In the genomic region with DNA sequence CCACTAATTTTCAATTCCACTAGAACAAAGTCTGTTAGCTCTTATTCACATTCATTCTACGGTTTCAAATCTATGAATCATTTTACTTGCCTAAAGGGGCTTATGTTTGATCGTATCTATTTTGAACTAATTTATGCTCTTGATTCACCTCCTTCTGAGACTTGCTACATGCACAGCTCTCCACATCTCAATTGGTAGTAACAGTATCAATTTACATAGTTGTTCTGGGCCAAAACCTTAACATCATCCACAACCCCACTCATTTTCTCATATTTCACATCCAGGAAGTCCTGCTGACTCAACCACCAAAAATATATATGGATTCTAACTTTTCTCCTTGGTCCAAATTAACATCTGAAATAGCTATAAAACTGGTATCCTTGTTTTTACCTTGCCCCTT, we compare ENCODE assay signal across 13 cellular contexts.
DNase-seq lines count a peak whose midpoint lies in the region; ATAC-seq, FAIRE-seq and TF ChIP-seq lines count a peak whose summit lies in the region.
"Had no signal": no experiment of that assay in that cellular context is flagged by ENCODE, and none has a peak within 500 bp of the region (broad histone marks: within the 10 kb centered on the region; RNA-seq: fewer than 3 reads in every experiment).

No MANE protein-coding gene starts in this region.

- H4K20me1 ChIP-seq in GM23248 (ENCODE audit: insufficient read depth) (no peaks in the 10 kb centered on the region), endothelial cell of umbilical vein (replicated peaks; ENCODE audit: control insufficient read depth, extremely low read depth, insufficient read depth, low read length) (no peaks in the 10 kb centered on the region)

- no peak overlapping the region for H3K4me3 ChIP-seq in GM23248
- H3K4me3 ChIP-seq in endothelial cell of umbilical vein (replicated peaks in 1 of 3; ENCODE audit: insufficient read depth in 1 of 3, low read depth in 1 of 3, low read length in 3 of 3), result no peak overlapping the region
- H3K4me3 ChIP-seq: lung, right lobe of liver, uterus had no signal

- H3K27me3 ChIP-seq in GM23248 (replicated peaks; ENCODE audit: insufficient read depth) (no peaks in the 10 kb centered on the region), endothelial cell of umbilical vein (ENCODE audit: control insufficient read depth in 2 of 2, insufficient read depth in 2 of 2, low read length in 2 of 2) (no peaks in the 10 kb centered on the region)
- H3K27me3 ChIP-seq: right lobe of liver, uterus had no signal

- H3F3A ChIP-seq in GM23248 (ENCODE audit: insufficient read depth), result peaks cover 24% of the 10 kb centered on the region

- no peak for TF ChIP-seq CTCF in endothelial cell of umbilical vein (IDR thresholded peaks at IDR 0.05; ENCODE audit: extremely low read depth in 1 of 2, insufficient read depth in 1 of 2, low read depth in 1 of 2, low read length in 2 of 2)

- H3K4me2 ChIP-seq in GM23248 (ENCODE audit: unreplicated experiment), result peak overlapping the region; percentile 78
- peak overlapping the region; percentile 8 for H3K4me2 ChIP-seq in endothelial cell of umbilical vein (ENCODE audit: insufficient read depth, low read length)

- no peak for TF ChIP-seq POLR2A in endothelial cell of umbilical vein (IDR thresholded peaks at IDR 0.05; ENCODE audit: low read depth, low read length)

- FAIRE-seq in endothelial cell of umbilical vein (lab: Jason Lieb, UNC), result peak; percentile 42

- H3K36me3 ChIP-seq in GM23248 (ENCODE audit: low read depth) (no peaks in the 10 kb centered on the region), endothelial cell of umbilical vein (ENCODE audit: control insufficient read depth in 2 of 2, extremely low read depth in 1 of 2, insufficient read depth in 2 of 2, low read length in 2 of 2) (no peaks in the 10 kb centered on the region)
- H3K36me3 ChIP-seq: right lobe of liver, uterus had no signal

- H3K79me2 ChIP-seq in GM23248 (ENCODE audit: insufficient read depth) (no peaks in the 10 kb centered on the region), endothelial cell of umbilical vein (ENCODE audit: control insufficient read depth, insufficient read depth, low read length) (no peaks in the 10 kb centered on the region)

- H2AFZ ChIP-seq in GM23248 (no peak overlapping the region), endothelial cell of umbilical vein (ENCODE audit: low read depth, low read length) (no peak overlapping the region)

- H3K9ac ChIP-seq in GM23248, result no peak overlapping the region
- H3K9ac ChIP-seq in endothelial cell of umbilical vein (replicated peaks; ENCODE audit: extremely low read depth, insufficient read depth, low read length), result no peak overlapping the region

- WGBS in GM23248 (ENCODE audit: low coverage in 1 of 2, low lambda C conversion rate in 2 of 2, missing lambda C conversion rate in 2 of 2), 2 experiments, result 0 to 2% methylated on average over 2 of the region's 2 CpGs

- H3K9me2 ChIP-seq in GM23248 (ENCODE audit: insufficient read depth), result no peaks in the 10 kb centered on the region

- ATAC-seq in GM21737 (IDR thresholded peaks at IDR 0.05; ENCODE audit: unreplicated experiment), result no peak
- ATAC-seq: right lobe of liver; stimulated activated naive CD8-positive, alpha-beta T cell treated with anti-CD3 and anti-CD28 coated beads, Interleukin-15, Interleukin-2, amounts not matched to agents 100 U/mL and 50 U/mL, for 24 hours had no signal

- DNase-seq in GM23248, result peak; percentile 80
- peak; percentile 75 for DNase-seq in RPMI7951 (ENCODE audit: low read depth)
- DNase-seq in endothelial cell of umbilical vein (ENCODE audit: low read depth, low spot score), result peak; percentile 82
- peak; percentile 60 for DNase-seq in stromal cell of bone marrow (ENCODE audit: low read depth)
- DNase-seq in stimulated activated CD4-positive, alpha-beta T cell treated with anti-CD3 and anti-CD28 coated beads, Interleukin-4, amount 100 ng/mL, for 24 hours, result no peak
- no peak for DNase-seq in SIG-M5 (lab: John Stamatoyannopoulos, UW)
- DNase-seq: activated naive CD4-positive, alpha-beta T cell treated with anti-CD3 and anti-CD28 coated beads for 36 hours; NCI-H2171 treated with DMSO at 0.1 percent for 48 hours; right lobe of liver; stimulated activated naive CD8-positive, alpha-beta T cell treated with anti-CD3 and anti-CD28 coated beads, Interleukin-15, Interleukin-2, amounts not matched to agents 100 U/mL and 50 U/mL, for 24 hours; uterus had no signal

- no peaks in the 10 kb centered on the region for H3K9me3 ChIP-seq in GM23248 (ENCODE audit: low read depth)
- H3K9me3 ChIP-seq in endothelial cell of umbilical vein (replicated peaks; ENCODE audit: control insufficient read depth, insufficient read depth, low read length), result no peaks in the 10 kb centered on the region
- H3K9me3 ChIP-seq: right lobe of liver, uterus had no signal

- dilution Hi-C loops in endothelial cell of umbilical vein (cut with MboI; ENCODE audit: extremely low pct_ligation_motif_present, low sequenced_read_pairs), result no loop called here

- H3K4me1 ChIP-seq in GM23248 (ENCODE audit: insufficient read depth) (peaks cover 25% of the 10 kb centered on the region), endothelial cell of umbilical vein (ENCODE audit: control insufficient read depth, extremely low read depth, insufficient read depth, low read length) (peaks cover 32% of the 10 kb centered on the region)
- H3K4me1 ChIP-seq: right lobe of liver, uterus had no signal

- no TSS peak for BruUV-seq in endothelial cell of umbilical vein (replicated peaks; lab: Mats Ljungman, UMichigan)

- CTCF ChIA-PET in endothelial cell of umbilical vein (lab: Charles Lee), result interaction anchor here (1.0 to 2.5 kb wide), 6 partner anchors 11 to 240 kb away, joined by 3 to 11 read pairs (median 3); no protein-coding TSS in a partner anchor

- peak overlapping the region; percentile 55 for H3K27ac ChIP-seq in GM23248
- peak overlapping the region; percentile 92 for H3K27ac ChIP-seq in endothelial cell of umbilical vein (ENCODE audit: insufficient read depth, low read depth, low read length)
- H3K27ac ChIP-seq: right lobe of liver, uterus had no signal

- POLR2A ChIA-PET in endothelial cell of umbilical vein (lab: Charles Lee), result no interaction called here

- no peaks in the 10 kb centered on the region for H3K9me1 ChIP-seq in endothelial cell of umbilical vein (replicated peaks; ENCODE audit: control insufficient read depth, extremely low read depth, insufficient read depth, low read length)

- in situ Hi-C loops in GM23248 (cut with MboI), result no loop called here

- intact Hi-C loops in endothelial cell of umbilical vein (cut with micrococcal nuclease), result loop anchor here (2.0 kb wide), 4 partner anchors 39 to 603 kb away; no protein-coding TSS in a partner anchor

TF ChIP-seq in endothelial cell of umbilical vein, 7 proteins besides CTCF, POLR2A, EP300 and RAD21:
- peak; percentile 31 for TF ChIP-seq JUN (IDR thresholded peaks at IDR 0.05; ENCODE audit: borderline replicate concordance, insufficient read depth, insufficient read length, low read depth)
- TF ChIP-seq, protein P1, sequence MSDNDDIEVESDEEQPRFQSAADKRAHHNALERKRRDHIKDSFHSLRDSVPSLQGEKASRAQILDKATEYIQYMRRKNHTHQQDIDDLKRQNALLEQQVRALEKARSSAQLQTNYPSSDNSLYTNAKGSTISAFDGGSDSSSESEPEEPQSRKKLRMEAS (IDR thresholded peaks at IDR 0.05; ENCODE audit: insufficient read depth, insufficient read length), result no peak
- peak; percentile 21 for TF ChIP-seq POLR2AphosphoS5 (IDR thresholded peaks at IDR 0.05; ENCODE audit: insufficient read depth, low read depth, low read length)
- TF ChIP-seq FOS (IDR thresholded peaks at IDR 0.05; ENCODE audit: borderline replicate concordance, insufficient read depth, low read length), result peak; percentile 61
- no peak for TF ChIP-seq EZH2 (IDR thresholded peaks at IDR 0.05; ENCODE audit: borderline replicate concordance, low read depth, low read length, severe bottlenecking)
- TF ChIP-seq MYC (IDR thresholded peaks at IDR 0.05; ENCODE audit: low read depth, low read length), result no peak
- TF ChIP-seq GATA2 (IDR thresholded peaks at IDR 0.05; ENCODE audit: insufficient read depth, insufficient read length, low read depth, low read length), result peak; percentile 10

Comparison
In these comparisons a context has a peak if more than half of its experiments do, and no peak if none do; other contexts are left out.
1. DNase-seq: peak in GM23248 (single experiment), RPMI7951 (single experiment), endothelial cell of umbilical vein (single experiment) and stromal cell of bone marrow (single experiment); none in stimulated activated CD4-positive, alpha-beta T cell treated with anti-CD3 and anti-CD28 coated beads, Interleukin-4, amount 100 ng/mL, for 24 hours (single experiment) and SIG-M5 (single experiment).